In genomic region chr4:25874641-25875040, GRCh38 we compare ENCODE assay signal across 16 cellular contexts. TPM values are rescaled to one million over a fixed set of nuclear protein-coding genes. Genes with fewer than 3 reads are reported as not detected.
DNase-seq lines count a peak whose midpoint lies in the region; ATAC-seq and TF ChIP-seq lines count a peak whose summit lies in the region.
"Had no signal": no experiment of that assay in that cellular context is flagged by ENCODE, and none has a peak within 500 bp of the region (broad histone marks: within the 10 kb centered on the region; RNA-seq: fewer than 3 reads in every experiment).

No MANE protein-coding gene starts in this region.

- no peaks in the 10 kb centered on the region for H4K20me1 ChIP-seq in SU-DHL-6 (ENCODE audit: low read depth, low read length)

- no peaks in the 10 kb centered on the region for H3K36me3 ChIP-seq in SU-DHL-6 (ENCODE audit: low read length)
- H3K36me3 ChIP-seq: Peyer's patch, suprapubic skin had no signal

- peaks cover 3% of the 10 kb centered on the region for H3K79me2 ChIP-seq in SU-DHL-6 (ENCODE audit: insufficient read depth, low read length)

- DNase-seq in HEK293T (ENCODE audit: extremely low spot score) = no peak
- no peak for DNase-seq in activated CD4-positive, alpha-beta memory T cell treated with anti-CD3 and anti-CD28 coated beads, Interleukin-2, amount 10 ng/mL, durations not matched to agents 7 days and 5 days
- DNase-seq: activated CD4-positive, alpha-beta T cell treated with anti-CD3 and anti-CD28 coated beads, Interleukin-2, amount 50 U/mL, for 48 hours; activated effector memory CD4-positive, alpha-beta T cell treated with Interleukin-2 at 50 U/mL for 16 hours; DMS79 treated with DMSO at 0.1 percent for 48 hours; effector memory CD4-positive, alpha-beta T cell; GOT3; T-helper 2 cell had no signal

- peak overlapping the region; percentile 94 for H3K9ac ChIP-seq in SU-DHL-6 (ENCODE audit: low read length)

- H3K36me3 Mint-ChIP-seq in activated CD4-positive, alpha-beta memory T cell treated with anti-CD3 and anti-CD28 coated beads, Interleukin-2, amount 10 ng/mL, durations not matched to agents 7 days and 5 days (ENCODE audit: low read depth) = peaks cover 2% of the 10 kb centered on the region

- POLR2A ChIA-PET in HEK293T (lab: Yijun Ruan, JAX) = no interaction called here
- POLR2A ChIA-PET in activated CD4-positive, alpha-beta memory T cell treated with anti-CD3 and anti-CD28 coated beads, Interleukin-2, amount 10 ng/mL, durations not matched to agents 7 days and 5 days (lab: Charles Lee) = no interaction called here

- H3K4me3 ChIP-seq in SU-DHL-6 (ENCODE audit: insufficient read depth, low read length, poor library complexity, severe bottlenecking) = peak overlapping the region; percentile 25
- H3K4me3 ChIP-seq: Peyer's patch, suprapubic skin had no signal

- H3K27me3 Mint-ChIP-seq in activated CD4-positive, alpha-beta memory T cell treated with anti-CD3 and anti-CD28 coated beads, Interleukin-2, amount 10 ng/mL, durations not matched to agents 7 days and 5 days = no peaks in the 10 kb centered on the region

- CTCF ChIA-PET in HEK293T (lab: Yijun Ruan, JAX) = no interaction called here
- CTCF ChIA-PET in activated CD4-positive, alpha-beta memory T cell treated with anti-CD3 and anti-CD28 coated beads, Interleukin-2, amount 10 ng/mL, durations not matched to agents 7 days and 5 days (lab: Charles Lee) = no interaction called here

- H3F3A ChIP-seq in SU-DHL-6 (ENCODE audit: insufficient read depth) = peaks cover 95% of the 10 kb centered on the region

- H3K4me3 Mint-ChIP-seq in activated CD4-positive, alpha-beta memory T cell treated with anti-CD3 and anti-CD28 coated beads, Interleukin-2, amount 10 ng/mL, durations not matched to agents 7 days and 5 days = no peak overlapping the region

- peak overlapping the region; percentile 100 for H3K27ac ChIP-seq in SU-DHL-6 (ENCODE audit: low read depth, low read length)
- H3K27ac ChIP-seq: suprapubic skin had no signal

- no peak overlapping the region for H2AFZ ChIP-seq in SU-DHL-6 (ENCODE audit: low read depth, low read length, severe bottlenecking)

- H3K9me3 ChIP-seq in SU-DHL-6 (ENCODE audit: insufficient read depth, low read length) = no peaks in the 10 kb centered on the region
- H3K9me3 ChIP-seq: Peyer's patch, suprapubic skin had no signal

- no peaks in the 10 kb centered on the region for H3K27me3 ChIP-seq in SU-DHL-6 (ENCODE audit: low read length)
- H3K27me3 ChIP-seq: Peyer's patch, suprapubic skin had no signal

- ATAC-seq in GM18867 (IDR thresholded peaks at IDR 0.05; ENCODE audit: unreplicated experiment) (peak; percentile 40), GM21526 (IDR thresholded peaks at IDR 0.05; ENCODE audit: low FRiP score, unreplicated experiment) (peak; percentile 35), HG03108 (IDR thresholded peaks at IDR 0.05; ENCODE audit: unreplicated experiment) (peak; percentile 44), GM19455 (IDR thresholded peaks at IDR 0.05; ENCODE audit: unreplicated experiment) (no peak), HG03095 (IDR thresholded peaks at IDR 0.05; ENCODE audit: unreplicated experiment) (no peak)

- no peaks in the 10 kb centered on the region for H3K9me3 Mint-ChIP-seq in activated CD4-positive, alpha-beta memory T cell treated with anti-CD3 and anti-CD28 coated beads, Interleukin-2, amount 10 ng/mL, durations not matched to agents 7 days and 5 days

- peak overlapping the region; percentile 90 for H3K4me2 ChIP-seq in SU-DHL-6 (ENCODE audit: low read depth, low read length, poor library complexity, severe bottlenecking)

- no peak for TF ChIP-seq CTCF in SU-DHL-6 (IDR thresholded peaks at IDR 0.05; ENCODE audit: insufficient read depth, low read length, poor library complexity, severe bottlenecking)

- H3K27ac Mint-ChIP-seq in activated CD4-positive, alpha-beta memory T cell treated with anti-CD3 and anti-CD28 coated beads, Interleukin-2, amount 10 ng/mL, durations not matched to agents 7 days and 5 days = no peak overlapping the region

- peaks cover 9% of the 10 kb centered on the region for H3K4me1 Mint-ChIP-seq in activated CD4-positive, alpha-beta memory T cell treated with anti-CD3 and anti-CD28 coated beads, Interleukin-2, amount 10 ng/mL, durations not matched to agents 7 days and 5 days

- no peaks in the 10 kb centered on the region for H3K9me2 ChIP-seq in SU-DHL-6 (replicated peaks; ENCODE audit: insufficient read depth, low read length)

TF ChIP-seq in HEK293T, 16 proteins besides CTCF, POLR2A, EP300 and RAD21:
- TF ChIP-seq L3MBTL2 (conservative IDR thresholded peaks at IDR 0.05) (no peak), BHLHE40 (IDR thresholded peaks at IDR 0.05; ENCODE audit: borderline replicate concordance) (no peak), ZNF384 (IDR thresholded peaks at IDR 0.05) (no peak), ARNT (IDR thresholded peaks at IDR 0.05) (no peak), FOXM1 (IDR thresholded peaks at IDR 0.05; ENCODE audit: borderline replicate concordance) (no peak), LEF1 (IDR thresholded peaks at IDR 0.05; ENCODE audit: borderline replicate concordance) (no peak), SUZ12 (IDR thresholded peaks at IDR 0.05) (no peak), ELF4 (IDR thresholded peaks at IDR 0.05) (no peak), PKNOX1 (IDR thresholded peaks at IDR 0.05) (no peak), CTBP1 (IDR thresholded peaks at IDR 0.05; ENCODE audit: borderline replicate concordance) (no peak)

RNA-seq across cellular contexts. Expression of gene SEL1L3, which starts 11.9 kb away (rescaled TPM):
- 10 to 100 TPM; 88.3 to 91.3 TPM for total RNA-seq in activated CD4-positive, alpha-beta memory T cell treated with anti-CD3 and anti-CD28 coated beads, Interleukin-2, amount 10 ng/mL, durations not matched to agents 7 days and 5 days

RNA-seq across cellular contexts. Expression of gene SMIM20, which starts 39.4 kb away (rescaled TPM):
- total RNA-seq in activated CD4-positive, alpha-beta memory T cell treated with anti-CD3 and anti-CD28 coated beads, Interleukin-2, amount 10 ng/mL, durations not matched to agents 7 days and 5 days = 10 to 100 TPM; 11.5 to 14.4 TPM

Comparison
In these comparisons a context has a peak if more than half of its experiments do, and no peak if none do; other contexts are left out.
1. ATAC-seq: peak in GM18867 (single experiment), GM21526 (single experiment) and HG03108 (single experiment); none in GM19455 (single experiment) and HG03095 (single experiment).